ENCODE assay signal across 9 cellular contexts in genomic region chr4:81215219-81215892, GRCh38. TPM values are rescaled to one million over a fixed set of nuclear protein-coding genes. Genes with fewer than 3 reads are reported as not detected.
DNase-seq lines count a peak whose midpoint lies in the region; ATAC-seq lines count a peak whose summit lies in the region.
"Had no signal": no experiment of that assay in that cellular context is flagged by ENCODE, and none has a peak within 500 bp of the region (broad histone marks: within the 10 kb centered on the region; RNA-seq: fewer than 3 reads in every experiment).

PRKG2 (minus strand) TSS chr4:81215222; CDS start chr4:81205047, 10,175 bp downstream.

- ATAC-seq in naive B cell (ENCODE audit: low read depth in 2 of 2) (no peak), GM18502 (IDR thresholded peaks at IDR 0.05; ENCODE audit: poor library complexity, unreplicated experiment) (no peak), GM21528 (IDR thresholded peaks at IDR 0.05; ENCODE audit: low FRiP score, unreplicated experiment) (no peak)

- H3K27me3 ChIP-seq in ACC112 (ENCODE audit: insufficient read depth, low read length) (peaks cover 5% of the 10 kb centered on the region), MG63 (no peaks in the 10 kb centered on the region), duodenal mucosa (ENCODE audit: control insufficient read depth in 1 of 2, insufficient read depth in 2 of 2, low read length in 2 of 2) (peaks cover 11 to 39% of the 10 kb centered on the region in 2 donors)

- peaks cover 3% of the 10 kb centered on the region for H3K4me1 ChIP-seq in ACC112 (ENCODE audit: control insufficient read depth, insufficient read depth, low read length, unreplicated experiment)
- peaks cover 20 to 29% of the 10 kb centered on the region in 2 donors for H3K4me1 ChIP-seq in duodenal mucosa (ENCODE audit: control insufficient read depth in 1 of 2, insufficient read depth in 2 of 2, low read length in 2 of 2)

- no peak within 1 kb of the TSS for H3K27ac ChIP-seq in ACC112 (ENCODE audit: low read depth, low read length)
- H3K27ac ChIP-seq in duodenal mucosa (ENCODE audit: low read depth, low read length) = no peak within 1 kb of the TSS

- peak within 1 kb of the TSS; percentile 88 for H2AFZ ChIP-seq in ACC112 (ENCODE audit: low read length, unreplicated experiment)

- peak within 1 kb of the TSS in 7 of 8 donors; percentile 12 to 77 (median 61) for H3K4me3 Mint-ChIP-seq in naive B cell

- no peaks in the 10 kb centered on the region for H3K36me3 Mint-ChIP-seq in naive B cell

- H3K9me3 ChIP-seq in MG63 = no peaks in the 10 kb centered on the region
- H3K9me3 ChIP-seq in duodenal mucosa (ENCODE audit: control insufficient read depth in 1 of 2, low read length in 2 of 2) = no peaks in the 10 kb centered on the region

- H3K4me3 ChIP-seq in ACC112 (ENCODE audit: low read depth, low read length) (peak within 1 kb of the TSS; percentile 90), MG63 (peak within 1 kb of the TSS; percentile 48), duodenal mucosa (ENCODE audit: low read depth in 1 of 2, low read length in 2 of 2) (peak within 1 kb of the TSS; percentile 68 to 74)

- H3K36me3 ChIP-seq in ACC112 (ENCODE audit: insufficient read depth, low read length) (no peaks in the 10 kb centered on the region), MG63 (no peaks in the 10 kb centered on the region), duodenal mucosa (ENCODE audit: control insufficient read depth in 1 of 2, insufficient read depth in 2 of 2, low read length in 2 of 2) (no peaks in the 10 kb centered on the region)

- peak within 1 kb of the TSS; percentile 26 to 63 for H3K9ac ChIP-seq in duodenal mucosa (ENCODE audit: low read depth in 1 of 2, low read length in 2 of 2)

- peaks cover 32 to 43% (median 34%) of the 10 kb centered on the region in 3 donors for H3K27me3 Mint-ChIP-seq in naive B cell

- peak within 1 kb of the TSS in 1 of 6 donors; percentile 33 for H3K27ac Mint-ChIP-seq in naive B cell

- H3K4me1 Mint-ChIP-seq in naive B cell = peaks cover 9 to 19% (median 10%) of the 10 kb centered on the region in 3 donors

- DNase-seq in MG63 (no peak), naive B cell (no peak), mesenteric fat pad (ENCODE audit: low spot score) (no peak), midbrain (lab: John Stamatoyannopoulos, UW) (no peak)

- H3K9me3 Mint-ChIP-seq in naive B cell = peaks cover 0 to 5% (median under 1%) of the 10 kb centered on the region in 7 donors

- H3K79me2 ChIP-seq in ACC112 (ENCODE audit: control insufficient read depth, insufficient read depth, low read length, unreplicated experiment) = no peaks in the 10 kb centered on the region

RNA-seq across cellular contexts. Expression of gene PRKG2, which starts in this region (rescaled TPM):
- 2.0 and 2.1 TPM in 2 replicates for total RNA-seq in MG63 (2014; rRNA removed; shearing (Covaris generic); ENCODE audit: low replicate concordance)
- 1 to 10 TPM in 2 of 6 donors, under 1 TPM in 3, not detected in 1; 0.14 to 1.9 (median 0.85) TPM for polyA plus RNA-seq in naive B cell (ENCODE audit: low read depth in 6 of 6)
- total RNA-seq in mesenteric fat pad = 0.19 TPM
- total RNA-seq: SK-MEL-5 had no signal
